16 cellular contexts compared by ENCODE assay signal in genomic region chr3:168080499-168081170, GRCh38. TPM values are rescaled to one million over a fixed set of nuclear protein-coding genes. Genes with fewer than 3 reads are reported as not detected.
DNase-seq lines count a peak whose midpoint lies in the region; ATAC-seq, FAIRE-seq and TF ChIP-seq lines count a peak whose summit lies in the region.
"Had no signal": no experiment of that assay in that cellular context is flagged by ENCODE, and none has a peak within 500 bp of the region (broad histone marks: within the 10 kb centered on the region; RNA-seq: fewer than 3 reads in every experiment).

No MANE protein-coding gene starts in this region.

- POLR2A ChIA-PET in OCI-LY7 (lab: Charles Lee): interaction anchor here (0.6 to 3.6 kb wide), 7 partner anchors 8 to 395 kb away, joined by 3 to 17 read pairs (median 4); no protein-coding TSS in a partner anchor

- no peak overlapping the region for H2AFZ ChIP-seq in OCI-LY7 (ENCODE audit: low read length)

- ATAC-seq in right lobe of liver: peak in 3 of 4 donors; percentile 15 to 34 (median 23)

- peak overlapping the region; percentile 65 for H3K4me2 ChIP-seq in OCI-LY7 (ENCODE audit: low read length)

- H3K36me3 ChIP-seq in OCI-LY7 (ENCODE audit: insufficient read depth, low read length) (peaks cover 10% of the 10 kb centered on the region), right lobe of liver (no peaks in the 10 kb centered on the region)
- H3K36me3 ChIP-seq: BE2C had no signal

- no peaks in the 10 kb centered on the region; the same call in 1 of the 2 replicates for H4K20me1 ChIP-seq in OCI-LY7 (ENCODE audit: insufficient read depth, low read length)

- no peak for TF ChIP-seq POLR2A in GM12891 (IDR thresholded peaks at IDR 0.05; ENCODE audit: low read depth, low read length)
- no peak for TF ChIP-seq POLR2A in right lobe of liver (IDR thresholded peaks at IDR 0.05)

- H3K27me3 ChIP-seq in right lobe of liver: no peaks in the 10 kb centered on the region
- H3K27me3 ChIP-seq: BE2C had no signal

- FAIRE-seq in GM12891 (lab: Jason Lieb, UNC): peak; percentile 5

- peak overlapping the region; percentile 34 for H3K4me3 ChIP-seq in OCI-LY7 (ENCODE audit: low read depth, low read length, poor library complexity, severe bottlenecking)
- H3K4me3 ChIP-seq in right lobe of liver: no peak overlapping the region

- BruUV-seq in OCI-LY7 (replicated peaks; lab: Mats Ljungman, UMichigan): no TSS peak

- intact Hi-C loops in OCI-LY7 (cut with micrococcal nuclease; ENCODE audit: unreplicated experiment) (no loop called here), right lobe of liver (cut with DNase I) (no loop called here)

- no peaks in the 10 kb centered on the region for H3K9me2 ChIP-seq in OCI-LY7 (ENCODE audit: insufficient read depth, low read length)

- H3K79me2 ChIP-seq in OCI-LY7 (ENCODE audit: insufficient read depth, low read depth, low read length): peaks cover 97% of the 10 kb centered on the region

- H3K27ac ChIP-seq in OCI-LY7 (ENCODE audit: low read depth, low read length, poor library complexity, severe bottlenecking): peak overlapping the region; percentile 49
- H3K27ac ChIP-seq in right lobe of liver: no peak overlapping the region

- TF ChIP-seq CTCF in OCI-LY7 (conservative IDR thresholded peaks at IDR 0.05; ENCODE audit: low read length) (no peak), right lobe of liver (IDR thresholded peaks at IDR 0.05) (no peak)

- WGBS in right lobe of liver (ENCODE audit: insufficient coverage, low coverage, low lambda C conversion rate, missing lambda C conversion rate): 72% methylated on average over 5 of the region's 5 CpGs

- CTCF ChIA-PET in OCI-LY7 (lab: Charles Lee; ENCODE audit: unreplicated experiment): interaction anchor here (1.0 kb wide), 1 partner anchor 13 kb away, joined by 3 read pairs; no protein-coding TSS in a partner anchor

- H3K4me1 ChIP-seq in OCI-LY7 (ENCODE audit: insufficient read depth, low read length, poor library complexity, severe bottlenecking) (peaks cover 54% of the 10 kb centered on the region), right lobe of liver (peaks cover 0 to 2% (median 0%) of the 10 kb centered on the region in 4 donors)

- H3K9me3 ChIP-seq in OCI-LY7 (ENCODE audit: low read length) (no peaks in the 10 kb centered on the region), right lobe of liver (no peaks in the 10 kb centered on the region)
- H3K9me3 ChIP-seq: BE2C had no signal

- peak; percentile 2 for DNase-seq in COR-L47 (lab: John Stamatoyannopoulos, UW)
- no peak for DNase-seq in GM12891 (ENCODE audit: insufficient read length, low spot score)
- DNase-seq in OCI-LY7 (ENCODE audit: low spot score): peak; percentile 67
- DNase-seq in right lobe of liver: no peak
- no peak for DNase-seq in DMS79 treated with DMSO at 0.1 percent for 48 hours (lab: John Stamatoyannopoulos, UW)
- no peak for DNase-seq in activated CD4-positive, alpha-beta T cell treated with anti-CD3 and anti-CD28 coated beads for 4 hours
- no peak for DNase-seq in AG08395 (ENCODE audit: low spot score)
- DNase-seq: Calu3; CD4-positive, alpha-beta T cell; DMS53; Kasumi-1; NCI-H1105 treated with DMSO at 0.1 percent for 48 hours; NCI-H187 treated with DMSO at 0.1 percent for 48 hours; NCI-H2171; NCI-H446 had no signal

TF ChIP-seq in GM12891, 5 proteins besides CTCF, POLR2A, EP300 and RAD21:
- TF ChIP-seq TAF1 (IDR thresholded peaks at IDR 0.05; ENCODE audit: low read depth, low read length) (no peak), PAX5 (IDR thresholded peaks at IDR 0.05; ENCODE audit: insufficient read depth, low read length, severe bottlenecking) (no peak), POU2F2 (IDR thresholded peaks at IDR 0.05; ENCODE audit: low read depth, low read length) (no peak), SPI1 (IDR thresholded peaks at IDR 0.05; ENCODE audit: low read depth, low read length) (no peak), POLR2AphosphoS5 (IDR thresholded peaks at IDR 0.05; ENCODE audit: low read depth, low read length) (no peak)

RNA-seq across cellular contexts. Expression of gene GOLIM4, which starts 15.1 kb away (rescaled TPM):
- 8.6 TPM for polyA plus RNA-seq in GM12891 (2012; ENCODE audit: low read depth, missing spikeins)
- 31.2 and 42.6 TPM in 2 replicates for total RNA-seq in OCI-LY7 (2014; rRNA removed; shearing (Covaris generic))
- total RNA-seq in OCI-LY7 (2022): 42.8 and 46.6 TPM in 2 replicates
- total RNA-seq in right lobe of liver: 10 to 100 TPM; 33.3 to 44.9 (median 36.6) TPM

Comparison
In these comparisons a context has a peak if more than half of its experiments do, and no peak if none do; other contexts are left out.
1. DNase-seq: peak in COR-L47 (single experiment) and OCI-LY7 (single experiment); none in GM12891 (single experiment), right lobe of liver (0 of 3), DMS79 treated with DMSO at 0.1 percent for 48 hours (single experiment), activated CD4-positive, alpha-beta T cell treated with anti-CD3 and anti-CD28 coated beads for 4 hours (0 of 2) and AG08395 (single experiment).